1 cellular context compared by ENCODE assay signal in genomic region chr19:7381073-7381390, GRCh38.
TF ChIP-seq lines count a peak whose summit lies in the region.

No MANE protein-coding gene starts in this region.

TF ChIP-seq in A549, 52 proteins besides CTCF, POLR2A, EP300 and RAD21:
- TF ChIP-seq ZFP36 (IDR thresholded peaks at IDR 0.05; ENCODE audit: borderline replicate concordance, partially characterized antibody) (peak; percentile 82), NR3C1 (IDR thresholded peaks at IDR 0.05) (no peak), CHD2 (IDR thresholded peaks at IDR 0.05; ENCODE audit: low read length, partially characterized antibody) (no peak), GATA3 (IDR thresholded peaks at IDR 0.05; ENCODE audit: borderline replicate concordance) (no peak)
